Comparison of ENCODE assay signal across 1 cellular context in the genomic region with DNA sequence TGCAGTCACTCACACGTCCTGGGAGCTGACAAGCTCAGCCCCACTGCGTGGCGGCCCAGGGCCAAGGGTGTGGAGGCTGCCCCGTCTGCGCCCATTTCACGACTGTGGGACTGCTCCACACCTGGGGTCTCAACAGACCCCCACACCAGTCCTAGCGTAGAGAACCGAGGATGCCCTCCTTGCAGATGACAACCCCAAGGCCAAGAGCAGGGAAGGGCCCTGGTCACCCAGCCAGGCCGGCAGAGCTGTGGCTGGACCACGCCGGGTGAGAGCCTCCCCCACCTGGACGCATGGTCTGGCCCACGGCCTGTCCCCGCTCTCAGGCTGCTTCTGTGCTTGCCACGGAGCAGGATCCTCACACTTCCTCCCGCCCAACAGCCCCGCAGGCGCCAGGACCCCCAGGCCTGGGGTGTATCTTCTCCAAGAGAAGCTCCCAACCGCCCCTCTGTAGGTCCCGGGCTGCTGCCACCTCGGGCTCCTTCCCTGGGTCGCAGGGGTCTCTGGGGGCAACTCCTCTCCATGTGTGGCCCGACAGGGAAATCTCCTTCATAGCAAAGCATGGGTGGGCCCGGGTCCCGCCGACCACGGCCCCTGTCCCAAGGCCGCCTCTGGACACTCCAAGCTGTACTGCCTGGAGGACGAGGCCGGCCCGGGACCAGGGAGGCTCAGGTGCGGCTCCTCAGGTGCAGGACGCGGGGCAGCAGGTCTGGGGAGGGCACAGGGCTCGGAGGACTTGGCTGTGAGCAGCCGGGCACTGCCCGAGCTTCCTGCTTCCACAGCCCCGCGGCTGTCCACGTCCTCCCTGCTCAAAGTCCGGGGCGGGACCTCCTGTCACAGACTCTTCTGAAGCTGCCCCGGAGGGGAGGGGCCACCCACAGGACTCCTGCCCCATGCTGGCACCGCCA.
TF ChIP-seq lines count a peak whose summit lies in the region.

No MANE protein-coding gene starts in this region.

TF ChIP-seq in H1, 55 proteins besides CTCF, POLR2A, EP300 and RAD21 (continued from another document):
- TF ChIP-seq ATF3 (IDR thresholded peaks at IDR 0.05; ENCODE audit: insufficient read depth, low read depth, low read length) (no peak), RNF2 (IDR thresholded peaks at IDR 0.05; ENCODE audit: borderline replicate concordance, low read depth, low read length, missing control alignments, poor library complexity, severe bottlenecking) (no peak), HDAC2 (IDR thresholded peaks at IDR 0.05; ENCODE audit: borderline replicate concordance in 1 of 2, low read depth in 2 of 2, low read length in 2 of 2) (no peak), CEBPB (IDR thresholded peaks at IDR 0.05; ENCODE audit: low read depth, low read length) (no peak), YY1 (IDR thresholded peaks at IDR 0.05; ENCODE audit: low read depth, low read length) (no peak), JUN (IDR thresholded peaks at IDR 0.05; ENCODE audit: low read depth, low read length) (no peak), JUND (IDR thresholded peaks at IDR 0.05; ENCODE audit: low read length) (no peak), BACH1 (IDR thresholded peaks at IDR 0.05; ENCODE audit: low read length) (no peak), SP4 (IDR thresholded peaks at IDR 0.05; ENCODE audit: low read length) (no peak), SIX5 (IDR thresholded peaks at IDR 0.05; ENCODE audit: low read depth, low read length) (no peak), CTBP2 (IDR thresholded peaks at IDR 0.05; ENCODE audit: borderline replicate concordance, insufficient read depth, insufficient read length, low read length) (no peak)
